8 cellular contexts compared by ENCODE assay signal in the genomic region with DNA sequence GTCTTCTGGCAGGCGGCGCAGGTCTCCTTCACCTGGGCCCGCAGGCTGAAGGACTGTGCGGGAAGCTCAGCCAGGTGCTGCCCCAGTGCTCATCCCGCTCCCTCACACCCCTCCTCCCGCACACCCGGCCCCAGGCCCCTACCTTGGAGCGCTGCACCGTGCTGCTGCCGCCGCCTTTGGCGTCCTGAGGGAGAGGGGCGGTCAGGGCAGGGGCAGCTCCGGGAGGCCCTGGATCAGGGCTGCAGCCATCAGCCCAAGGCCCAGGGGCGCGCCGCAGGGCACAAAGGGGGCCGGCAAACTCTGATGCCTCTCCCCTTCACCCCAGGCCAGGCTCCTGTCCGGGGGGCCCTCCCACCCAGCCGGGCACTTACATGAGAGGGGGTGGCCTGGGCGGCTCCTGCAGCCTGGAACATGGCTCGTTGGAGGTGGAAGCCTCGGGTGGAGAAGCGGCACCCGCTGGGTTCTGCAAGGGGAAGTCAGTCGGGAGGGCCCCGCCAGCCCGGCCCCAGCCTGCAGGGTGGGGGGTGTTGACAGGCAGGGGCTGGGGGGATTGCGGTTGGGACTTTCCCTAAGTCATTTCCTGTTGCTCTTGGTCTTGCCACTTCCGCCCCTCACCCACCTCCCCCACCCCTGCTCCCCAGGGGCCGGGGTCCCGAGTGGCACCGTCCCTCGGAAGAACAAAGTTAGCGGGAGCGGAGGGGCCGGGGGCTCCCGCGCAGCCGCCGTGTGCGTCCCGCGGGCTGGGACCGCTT. TPM values are rescaled to one million over a fixed set of nuclear protein-coding genes. Genes with fewer than 3 reads are reported as not detected.
DNase-seq lines count a peak whose midpoint lies in the region; ATAC-seq, FAIRE-seq and TF ChIP-seq lines count a peak whose summit lies in the region.

No MANE protein-coding gene starts in this region.

- peak overlapping the region; percentile 72 for H3K4me3 ChIP-seq in skeletal muscle satellite cell (ENCODE audit: low read length)

- DNase-seq in GM13977 (ENCODE audit: low spot score), result peak; percentile 90
- DNase-seq in SK-N-DZ (ENCODE audit: low spot score), result peak; percentile 69
- peak; percentile 92 for DNase-seq in activated naive CD4-positive, alpha-beta T cell treated with anti-CD3 and anti-CD28 coated beads for 36 hours
- peak; percentile 38 for DNase-seq in hepatic stellate cell (ENCODE audit: low spot score)
- DNase-seq in NCI-H446 treated with DMSO at 0.1 percent for 48 hours (lab: John Stamatoyannopoulos, UW), result no peak
- DNase-seq in frontal cortex (ENCODE audit: low spot score in 2 of 2), result no peak

- intact Hi-C loops in activated naive CD4-positive, alpha-beta T cell treated with anti-CD3 and anti-CD28 coated beads for 36 hours (cut with micrococcal nuclease), result loop anchor here (1.0 to 5.0 kb wide), 9 partner anchors 11 to 322 kb away; a partner anchor contains a TSS

- peaks cover 21% of the 10 kb centered on the region for H3K36me3 ChIP-seq in skeletal muscle satellite cell (ENCODE audit: insufficient read depth, low read length)

- H3K4me1 Mint-ChIP-seq in activated naive CD4-positive, alpha-beta T cell treated with anti-CD3 and anti-CD28 coated beads for 36 hours (ENCODE audit: low read depth), result peaks cover 70% of the 10 kb centered on the region

- H3K27me3 Mint-ChIP-seq in activated naive CD4-positive, alpha-beta T cell treated with anti-CD3 and anti-CD28 coated beads for 36 hours (ENCODE audit: low read depth), result no peaks in the 10 kb centered on the region

- H3K9me3 ChIP-seq in skeletal muscle satellite cell (replicated peaks; ENCODE audit: low read length), result no peaks in the 10 kb centered on the region

- no peak for TF ChIP-seq CTCF in GM13977 (IDR thresholded peaks at IDR 0.05; ENCODE audit: extremely low read depth, insufficient read depth, missing control alignments)

- peaks cover 14% of the 10 kb centered on the region for H3K4me1 ChIP-seq in skeletal muscle satellite cell (ENCODE audit: control insufficient read depth, insufficient read depth, low read length)

- peak overlapping the region; percentile 83 for H3K4me3 Mint-ChIP-seq in activated naive CD4-positive, alpha-beta T cell treated with anti-CD3 and anti-CD28 coated beads for 36 hours

- in situ Hi-C loops in GM13977 (cut with MboI; ENCODE audit: low pct_unique_long_range_greater_than_20kb, low sequenced_read_pairs, unreplicated experiment), result no loop called here

- no peaks in the 10 kb centered on the region for H3K27me3 ChIP-seq in skeletal muscle satellite cell (ENCODE audit: control insufficient read depth, insufficient read depth, low read length)

- no peaks in the 10 kb centered on the region for H3K9me3 Mint-ChIP-seq in activated naive CD4-positive, alpha-beta T cell treated with anti-CD3 and anti-CD28 coated beads for 36 hours

- H3K9ac ChIP-seq in skeletal muscle satellite cell (ENCODE audit: low read depth, low read length), result peak overlapping the region; percentile 79

- peak; percentile 30 for ATAC-seq in HG02943 (IDR thresholded peaks at IDR 0.05; ENCODE audit: low read depth, unreplicated experiment)

- peak overlapping the region; percentile 92 for H3K27ac Mint-ChIP-seq in activated naive CD4-positive, alpha-beta T cell treated with anti-CD3 and anti-CD28 coated beads for 36 hours

- H3K4me2 ChIP-seq in skeletal muscle satellite cell (ENCODE audit: low read length), result peak overlapping the region; percentile 88

- FAIRE-seq in frontal cortex (lab: Jason Lieb, UNC), result no peak

- CTCF ChIA-PET in activated naive CD4-positive, alpha-beta T cell treated with anti-CD3 and anti-CD28 coated beads for 36 hours (lab: Charles Lee), result interaction anchor here (0.9 to 1.6 kb wide), 13 partner anchors 9 to 273 kb away, joined by 3 to 14 read pairs (median 3); a partner anchor contains a TSS

- H3K36me3 Mint-ChIP-seq in activated naive CD4-positive, alpha-beta T cell treated with anti-CD3 and anti-CD28 coated beads for 36 hours (ENCODE audit: low read depth), result peaks cover 39% of the 10 kb centered on the region

RNA-seq across cellular contexts. Expression of a gene that starts 0.9 kb away (rescaled TPM):
- 134 and 169 TPM in 2 replicates for polyA plus RNA-seq in SK-N-DZ (2014; cell fraction: cytosol; rRNA removed)
- 828 and 858 TPM in 2 replicates for polyA plus RNA-seq in SK-N-DZ (2014; cell fraction: nucleus; rRNA removed)
- 100 to 1,000 TPM; 121 TPM for total RNA-seq in activated naive CD4-positive, alpha-beta T cell treated with anti-CD3 and anti-CD28 coated beads for 36 hours
- 2.8 and 4.8 TPM in 2 replicates for total RNA-seq in skeletal muscle satellite cell (2012; rRNA removed)
- total RNA-seq in frontal cortex, result 19.2 TPM

RNA-seq across cellular contexts. Expression of a gene that starts 42.5 kb away (rescaled TPM):
- 26.3 and 42.8 TPM in 2 replicates for polyA plus RNA-seq in SK-N-DZ (2014; cell fraction: cytosol; rRNA removed)
- polyA plus RNA-seq in SK-N-DZ (2014; cell fraction: nucleus; rRNA removed), result 70.6 and 89.1 TPM in 2 replicates
- total RNA-seq in activated naive CD4-positive, alpha-beta T cell treated with anti-CD3 and anti-CD28 coated beads for 36 hours, result 10 to 100 TPM; 73.2 to 76.3 TPM
- total RNA-seq in skeletal muscle satellite cell (2012; rRNA removed), result 17.3 and 18.3 TPM in 2 replicates
- 19.6 TPM for total RNA-seq in frontal cortex

Comparison
In these comparisons a context has a peak if more than half of its experiments do, and no peak if none do; other contexts are left out.
1. DNase-seq: peak in GM13977 (single experiment), SK-N-DZ (single experiment), activated naive CD4-positive, alpha-beta T cell treated with anti-CD3 and anti-CD28 coated beads for 36 hours (single experiment) and hepatic stellate cell (single experiment); none in NCI-H446 treated with DMSO at 0.1 percent for 48 hours (single experiment) and frontal cortex (0 of 2).